ENCODE assay signal across 8 cellular contexts in genomic region chr14:60184597-60185555, GRCh38. TPM values are rescaled to one million over a fixed set of nuclear protein-coding genes. Genes with fewer than 3 reads are reported as not detected.
DNase-seq lines count a peak whose midpoint lies in the region; ATAC-seq and TF ChIP-seq lines count a peak whose summit lies in the region.
"Had no signal": no experiment of that assay in that cellular context is flagged by ENCODE, and none has a peak within 500 bp of the region (broad histone marks: within the 10 kb centered on the region; RNA-seq: fewer than 3 reads in every experiment).

No MANE protein-coding gene starts in this region.

- H3K79me1 ChIP-seq in mesendoderm (ENCODE audit: low read length): no peaks in the 10 kb centered on the region

- no peak overlapping the region for H2AK5ac ChIP-seq in mesendoderm (ENCODE audit: low read length)

- no peaks in the 10 kb centered on the region for H3K36me3 ChIP-seq in CD8-positive, alpha-beta T cell (ENCODE audit: insufficient read depth, low read length)
- H3K36me3 ChIP-seq in naive thymus-derived CD4-positive, alpha-beta T cell (ENCODE audit: control insufficient read depth in 2 of 3, insufficient read depth in 3 of 3, low read length in 3 of 3): no peaks in the 10 kb centered on the region
- H3K36me3 ChIP-seq in adrenal gland (replicated peaks in 1 of 2) (no peaks in the 10 kb centered on the region), mesendoderm (ENCODE audit: control insufficient read depth, insufficient read depth, low read length) (no peaks in the 10 kb centered on the region)
- H3K36me3 ChIP-seq: brain microvascular endothelial cell had no signal

- POLR2A ChIA-PET in CD8-positive, alpha-beta T cell (lab: Charles Lee): interaction anchor here (0.6 to 5.5 kb wide), 4 partner anchors 20 to 220 kb away, joined by 3 to 27 read pairs (median 11); partner anchors contain the start of genes DHRS7 and PPM1A
- POLR2A ChIA-PET in activated B cell treated with CpG ODN at 0.5 μM for 24 hours (lab: Charles Lee): interaction anchor here (1.0 to 3.4 kb wide), 4 partner anchors 20 to 93 kb away, joined by 4 to 22 read pairs (median 9); partner anchors contain the start of genes DHRS7, PCNX4 and PPM1A
- POLR2A ChIA-PET in naive thymus-derived CD4-positive, alpha-beta T cell (lab: Charles Lee): interaction anchor here (0.7 to 2.6 kb wide), 6 partner anchors 14 to 94 kb away, joined by 3 to 14 read pairs (median 4); partner anchors contain the start of genes DHRS7, PCNX4 and PPM1A

- H3K4me3 ChIP-seq in CD8-positive, alpha-beta T cell (ENCODE audit: low read depth, low read length): no peak overlapping the region
- H3K4me3 ChIP-seq in naive thymus-derived CD4-positive, alpha-beta T cell (ENCODE audit: low read length): no peak overlapping the region
- H3K4me3 ChIP-seq in adrenal gland (peak overlapping the region in 1 of 4 donors; percentile 50), mesendoderm (ENCODE audit: low read length) (no peak overlapping the region)

- H3K27ac ChIP-seq in CD8-positive, alpha-beta T cell (ENCODE audit: low read depth, low read length): no peak overlapping the region
- H3K27ac ChIP-seq in naive thymus-derived CD4-positive, alpha-beta T cell (ENCODE audit: low read depth, low read length): no peak overlapping the region
- H3K27ac ChIP-seq in adrenal gland (no peak overlapping the region), mesendoderm (ENCODE audit: low read depth, low read length) (no peak overlapping the region)
- H3K27ac ChIP-seq: brain microvascular endothelial cell had no signal

- peaks cover 10% of the 10 kb centered on the region for H3K4me1 Mint-ChIP-seq in CD8-positive, alpha-beta T cell (ENCODE audit: low read depth)
- H3K4me1 Mint-ChIP-seq in HFFc6 (ENCODE audit: low read depth) (peaks cover 27% of the 10 kb centered on the region), activated B cell treated with CpG ODN at 0.5 μM for 24 hours (peaks cover 17% of the 10 kb centered on the region)
- peaks cover 4 to 15% (median 9%) of the 10 kb centered on the region in 7 donors for H3K4me1 Mint-ChIP-seq in naive thymus-derived CD4-positive, alpha-beta T cell

- DNase-seq in CD8-positive, alpha-beta T cell: no peak
- DNase-seq in HFFc6 (no peak), activated B cell treated with CpG ODN at 0.5 μM for 24 hours (no peak), C1 segment of cervical spinal cord (lab: John Stamatoyannopoulos, UW) (no peak), adrenal gland (no peak), mesendoderm (no peak)
- no peak for DNase-seq in naive thymus-derived CD4-positive, alpha-beta T cell

- no peak overlapping the region for H3K27ac Mint-ChIP-seq in CD8-positive, alpha-beta T cell
- H3K27ac Mint-ChIP-seq in HFFc6 (no peak overlapping the region), activated B cell treated with CpG ODN at 0.5 μM for 24 hours (peak overlapping the region; percentile 87)
- H3K27ac Mint-ChIP-seq in naive thymus-derived CD4-positive, alpha-beta T cell: peak overlapping the region in 5 of 9 donors; percentile 34 to 94 (median 86)

- peaks cover 4% of the 10 kb centered on the region for H3K4me1 ChIP-seq in CD8-positive, alpha-beta T cell (ENCODE audit: insufficient read depth, low read length)
- H3K4me1 ChIP-seq in naive thymus-derived CD4-positive, alpha-beta T cell (ENCODE audit: control insufficient read depth in 2 of 2, insufficient read depth in 2 of 2, low read length in 2 of 2): peaks cover 0 to 6% of the 10 kb centered on the region in 2 donors
- H3K4me1 ChIP-seq in adrenal gland (replicated peaks in 1 of 2): peaks cover 0 to 7% of the 10 kb centered on the region in 2 donors
- no peaks in the 10 kb centered on the region for H3K4me1 ChIP-seq in mesendoderm (ENCODE audit: control insufficient read depth, low read depth, low read length)

- TF ChIP-seq POLR2A in adrenal gland (IDR thresholded peaks at IDR 0.05): no peak

- H3K36me3 Mint-ChIP-seq in CD8-positive, alpha-beta T cell: no peaks in the 10 kb centered on the region
- H3K36me3 Mint-ChIP-seq in HFFc6 (ENCODE audit: low read depth) (no peaks in the 10 kb centered on the region), activated B cell treated with CpG ODN at 0.5 μM for 24 hours (ENCODE audit: low read depth) (no peaks in the 10 kb centered on the region)
- H3K36me3 Mint-ChIP-seq in naive thymus-derived CD4-positive, alpha-beta T cell: peaks cover 0 to 4% (median 0%) of the 10 kb centered on the region in 5 donors

- 38 to 57% (median 52%) methylated on average over 5 of the region's 5 CpGs for WGBS in adrenal gland, 4 donors
- WGBS in mesendoderm (ENCODE audit: extremely low coverage, insufficient coverage, low lambda C conversion rate): no CpG with 5 or more reads among the region's 5 CpGs

- H2BK120ac ChIP-seq in mesendoderm (ENCODE audit: low read depth, low read length): no peak overlapping the region

- peak; percentile 16 for TF ChIP-seq CTCF in CD8-positive, alpha-beta T cell (IDR thresholded peaks at IDR 0.05)
- TF ChIP-seq CTCF in HFFc6 (IDR thresholded peaks at IDR 0.05) (peak; percentile 1), activated B cell treated with CpG ODN at 0.5 μM for 24 hours (IDR thresholded peaks at IDR 0.05) (no peak), adrenal gland (IDR thresholded peaks at IDR 0.05) (no peak)

- H3K56ac ChIP-seq in mesendoderm (ENCODE audit: low read length): no peak overlapping the region

- H3K9me3 ChIP-seq in CD8-positive, alpha-beta T cell (ENCODE audit: low read length): no peaks in the 10 kb centered on the region
- H3K9me3 ChIP-seq in naive thymus-derived CD4-positive, alpha-beta T cell (ENCODE audit: control insufficient read depth in 2 of 3, low read length in 3 of 3): no peaks in the 10 kb centered on the region
- H3K9me3 ChIP-seq in adrenal gland (replicated peaks in 1 of 3): peaks cover 0 to 3% (median 0%) of the 10 kb centered on the region in 3 donors

- peak overlapping the region; percentile 74 for H3K4me3 Mint-ChIP-seq in CD8-positive, alpha-beta T cell
- peak overlapping the region; percentile 82; the same call in 1 of the 2 replicates for H3K4me3 Mint-ChIP-seq in HFFc6
- H3K4me3 Mint-ChIP-seq in activated B cell treated with CpG ODN at 0.5 μM for 24 hours: peak overlapping the region; percentile 82
- peak overlapping the region in 9 of 10 donors; percentile 73 to 84 (median 79) for H3K4me3 Mint-ChIP-seq in naive thymus-derived CD4-positive, alpha-beta T cell

- no peak overlapping the region for H3K23ac ChIP-seq in mesendoderm (ENCODE audit: low read length)

- no peak overlapping the region for H4K5ac ChIP-seq in mesendoderm (ENCODE audit: low read length)

- H3K9ac ChIP-seq in mesendoderm (ENCODE audit: low read length): no peak overlapping the region

- CTCF ChIA-PET in CD8-positive, alpha-beta T cell (lab: Charles Lee): interaction anchor here (0.7 to 8.6 kb wide), 31 partner anchors 11 to 1060 kb away, joined by 3 to 167 read pairs (median 5); partner anchors contain the start of gene DHRS7
- CTCF ChIA-PET in activated B cell treated with CpG ODN at 0.5 μM for 24 hours (lab: Charles Lee): interaction anchor here (0.8 to 9.5 kb wide), 16 partner anchors 10 to 678 kb away, joined by 3 to 171 read pairs (median 5); partner anchors contain the start of genes CCDC175 and DHRS7
- CTCF ChIA-PET in naive thymus-derived CD4-positive, alpha-beta T cell (lab: Charles Lee): interaction anchor here (0.6 to 9.6 kb wide), 26 partner anchors 12 to 677 kb away, joined by 3 to 145 read pairs (median 4); partner anchors contain the start of genes DHRS7 and PPM1A

- intact Hi-C loops in CD8-positive, alpha-beta T cell (cut with DNase I, micrococcal nuclease): loop anchor here (1.0 to 10.0 kb wide), 15 partner anchors 21 to 1683 kb away; partner anchors contain the start of genes CCDC175 (in 1 of the 2), DAAM1 (in 1 of the 2) and PPM1A (in 1 of the 2)
- intact Hi-C loops in activated B cell treated with CpG ODN at 0.5 μM for 24 hours (cut with micrococcal nuclease): loop anchor here (1.0 to 10.0 kb wide), 13 partner anchors 20 to 1680 kb away; partner anchors contain the start of genes CCDC175, DHRS7 and PCNX4
- intact Hi-C loops in naive thymus-derived CD4-positive, alpha-beta T cell (cut with micrococcal nuclease): loop anchor here (1.0 to 5.0 kb wide), 17 partner anchors 21 to 1058 kb away; partner anchors contain the start of genes CCDC175 (in 2 of the 2), PCNX4 (in 2 of the 2) and PPM1A (in 1 of the 2)
- intact Hi-C loops in adrenal gland (cut with DNase I): loop anchor here (5.0 to 10.0 kb wide), 3 partner anchors 123 to 220 kb away; no protein-coding TSS in a partner anchor

- H3K27me3 Mint-ChIP-seq in CD8-positive, alpha-beta T cell (ENCODE audit: low read depth): no peaks in the 10 kb centered on the region
- H3K27me3 Mint-ChIP-seq in HFFc6 (ENCODE audit: insufficient read depth) (peaks cover 9% of the 10 kb centered on the region), activated B cell treated with CpG ODN at 0.5 μM for 24 hours (no peaks in the 10 kb centered on the region)
- peaks cover 0 to 4% (median 0%) of the 10 kb centered on the region in 5 donors for H3K27me3 Mint-ChIP-seq in naive thymus-derived CD4-positive, alpha-beta T cell

- H2BK5ac ChIP-seq in mesendoderm (ENCODE audit: low read length): no peak overlapping the region

- H3K4ac ChIP-seq in mesendoderm (ENCODE audit: low read depth, low read length): no peak overlapping the region

- no peak overlapping the region for H2BK15ac ChIP-seq in mesendoderm (replicated peaks; ENCODE audit: low read depth)

- no peak overlapping the region for H3K18ac ChIP-seq in mesendoderm (ENCODE audit: low read length)

- H3K27me3 ChIP-seq in CD8-positive, alpha-beta T cell (ENCODE audit: insufficient read depth, low read length): no peaks in the 10 kb centered on the region
- no peaks in the 10 kb centered on the region for H3K27me3 ChIP-seq in naive thymus-derived CD4-positive, alpha-beta T cell (ENCODE audit: control insufficient read depth in 2 of 2, insufficient read depth in 2 of 2, low read length in 2 of 2)
- H3K27me3 ChIP-seq in adrenal gland (no peaks in the 10 kb centered on the region), mesendoderm (ENCODE audit: insufficient read depth, low read length, poor library complexity) (no peaks in the 10 kb centered on the region)
- H3K27me3 ChIP-seq: brain microvascular endothelial cell had no signal

- no peak overlapping the region for H4K8ac ChIP-seq in mesendoderm (ENCODE audit: low read depth, low read length)

- ATAC-seq in CD8-positive, alpha-beta T cell: no peak
- no peak for ATAC-seq in activated B cell treated with CpG ODN at 0.5 μM for 24 hours (ENCODE audit: low read depth)
- no peak for ATAC-seq in naive thymus-derived CD4-positive, alpha-beta T cell

- no peak overlapping the region for H3K4me2 ChIP-seq in mesendoderm (ENCODE audit: low read length)

- H3K9me3 Mint-ChIP-seq in CD8-positive, alpha-beta T cell: peaks cover 4% of the 10 kb centered on the region
- H3K9me3 Mint-ChIP-seq in HFFc6 (no peaks in the 10 kb centered on the region), activated B cell treated with CpG ODN at 0.5 μM for 24 hours (peaks cover 2% of the 10 kb centered on the region)
- peaks cover 0 to 12% (median 2%) of the 10 kb centered on the region in 11 donors for H3K9me3 Mint-ChIP-seq in naive thymus-derived CD4-positive, alpha-beta T cell

- H3K79me2 ChIP-seq in mesendoderm (ENCODE audit: control insufficient read depth, insufficient read depth, low read length): no peaks in the 10 kb centered on the region

RNA-seq across cellular contexts. Expression of gene DHRS7, which starts 19.7 kb away (rescaled TPM):
- total RNA-seq in CD8-positive, alpha-beta T cell: 10 to 100 TPM; 26.6 to 27.6 TPM
- 10 to 100 TPM; 50.0 to 75.0 (median 54.1) TPM for total RNA-seq in HFFc6 (2021; fragmentation: NEBNext Ultra II Directional; extraction: Animal tissue kit (Norgen Biotek cat#: 25700))
- 41.5 and 47.1 TPM in 2 replicates for total RNA-seq in activated B cell treated with CpG ODN at 0.5 μM for 24 hours
- 10 to 100 TPM; 29.9 to 50.9 (median 38.0) TPM for total RNA-seq in naive thymus-derived CD4-positive, alpha-beta T cell
- 100 to 1,000 TPM; 108 to 118 TPM for polyA plus RNA-seq in naive thymus-derived CD4-positive, alpha-beta T cell
- 100 to 1,000 TPM in 7 of 8 donors, 10 to 100 TPM in 1; 97.5 to 248 (median 168) TPM for total RNA-seq in adrenal gland
- polyA plus RNA-seq in adrenal gland: 100 to 1,000 TPM in 1 of 3 donors, 10 to 100 TPM in 2; 41.3 to 134 (median 80.5) TPM
- polyA plus RNA-seq in mesendoderm (2013, experiment 1 of 2): 18.0 TPM
- 17.9 TPM for polyA plus RNA-seq in mesendoderm (2013, experiment 2 of 2)

Comparison
In these comparisons a context has a peak if more than half of its experiments do, and no peak if none do; other contexts are left out.
1. H3K27ac Mint-ChIP-seq: peak in activated B cell treated with CpG ODN at 0.5 μM for 24 hours (single experiment) and naive thymus-derived CD4-positive, alpha-beta T cell (5 of 9); none in CD8-positive, alpha-beta T cell (single experiment) and HFFc6 (single experiment).
2. CTCF ChIP-seq: peak in CD8-positive, alpha-beta T cell (single experiment) and HFFc6 (single experiment); none in activated B cell treated with CpG ODN at 0.5 μM for 24 hours (single experiment) and adrenal gland (0 of 6).
3. Peak in every context shown above with its lines, with median percentiles within 50 percentile points of each other: H3K4me3 Mint-ChIP-seq.